ENCODE assay signal across 24 cellular contexts in the genomic region with DNA sequence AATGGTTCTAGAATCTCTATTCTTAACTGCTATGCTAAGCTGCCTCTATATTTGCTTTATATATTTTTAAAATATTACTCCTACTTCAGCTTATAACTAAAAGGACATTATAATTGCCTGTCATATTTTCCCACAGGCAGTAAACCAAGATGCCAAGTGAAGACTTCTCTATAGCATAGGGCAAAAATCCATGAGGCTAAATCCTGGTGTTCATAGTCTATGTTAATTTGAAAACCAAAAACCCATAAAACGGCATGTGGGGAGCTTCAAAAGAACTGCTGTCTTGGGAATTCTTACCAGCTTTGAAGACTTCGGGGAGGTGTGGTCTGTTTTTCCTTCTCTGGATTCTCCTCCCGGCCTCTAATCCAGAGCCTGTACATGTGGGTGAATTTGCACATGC.
"Had no signal": no experiment of that assay in that cellular context is flagged by ENCODE, and none has a peak within 500 bp of the region (broad histone marks: within the 10 kb centered on the region; RNA-seq: fewer than 3 reads in every experiment).

No MANE protein-coding gene starts in this region.

- H3K4me3 ChIP-seq: esophagus squamous epithelium, heart right ventricle, left lung, right lobe of liver, testis, tibial artery, upper lobe of left lung had no signal

- H3K79me2 ChIP-seq: parathyroid adenoma had no signal

- H3K9me3 ChIP-seq: esophagus squamous epithelium, heart right ventricle, left lung, neutrophil, right lobe of liver, testis, tibial artery, upper lobe of left lung had no signal

- H3K4me1 ChIP-seq: left lung, right lobe of liver had no signal

- H2AFZ ChIP-seq: parathyroid adenoma had no signal

- H3K27me3 ChIP-seq: heart right ventricle, left lung, neutrophil, right lobe of liver, testis, tibial artery, upper lobe of left lung had no signal

- DNase-seq: cortex of kidney; effector memory CD8-positive, alpha-beta T cell; erythroblast; esophagus squamous epithelium; foreskin melanocyte; glutamatergic neuron; heart right ventricle; hypothalamus; left lung; mesenchymal stem cell; midbrain; natural killer cell; right lobe of liver; stimulated activated CD4-positive, alpha-beta T cell treated with anti-CD3 and anti-CD28 coated beads, Interleukin-12 subunit alpha, Interleukin-12 subunit beta, amount 100 ng/mL, for 4 hours; stimulated activated CD4-positive, alpha-beta T cell treated with anti-CD3 and anti-CD28 coated beads, Interleukin-1b, Interleukin-23, amount 100 ng/mL, for 48 hours; stimulated activated CD4-positive, alpha-beta T cell treated with anti-CD3 and anti-CD28 coated beads, Interleukin-4, amount 100 ng/mL, for 1 hour; stimulated activated CD8-positive, alpha-beta memory T cell treated with anti-CD3 and anti-CD28 coated beads, Interleukin-4, amount 100 ng/mL, for 48 hours; stimulated activated naive CD4-positive, alpha-beta T cell; stimulated activated naive CD8-positive, alpha-beta T cell treated with anti-CD3 and anti-CD28 coated beads, Interleukin-15, amount 100 ng/mL, for 72 hours; tibial artery; upper lobe of left lung had no signal

- H3K27ac ChIP-seq: esophagus squamous epithelium, heart right ventricle, left lung, neutrophil, parathyroid adenoma, right lobe of liver, upper lobe of left lung had no signal

- ATAC-seq: effector memory CD8-positive, alpha-beta T cell; heart right ventricle; left lung; natural killer cell; right lobe of liver; stimulated activated naive CD8-positive, alpha-beta T cell treated with anti-CD3 and anti-CD28 coated beads, Interleukin-15, amount 100 ng/mL, for 72 hours had no signal

- H3K36me3 ChIP-seq: esophagus squamous epithelium, heart right ventricle, left lung, neutrophil, right lobe of liver, tibial artery, upper lobe of left lung had no signal
